ENCODE assay signal across 8 cellular contexts in genomic region chr16:3045758-3046505, GRCh38. TPM values are rescaled to one million over a fixed set of nuclear protein-coding genes. Genes with fewer than 3 reads are reported as not detected.
DNase-seq lines count a peak whose midpoint lies in the region; ATAC-seq and TF ChIP-seq lines count a peak whose summit lies in the region.

No MANE protein-coding gene starts in this region.

- ATAC-seq in HG03521 (IDR thresholded peaks at IDR 0.05; ENCODE audit: unreplicated experiment) = no peak

- TF ChIP-seq POLR2A in testis (IDR thresholded peaks at IDR 0.05) = no peak

- TF ChIP-seq CTCF in ascending aorta (IDR thresholded peaks at IDR 0.05) (no peak), testis (IDR thresholded peaks at IDR 0.05) (no peak)

- peaks cover 22 to 32% (median 29%) of the 10 kb centered on the region in 3 donors for H3K27me3 Mint-ChIP-seq in immature natural killer cell (ENCODE audit: low read depth in 3 of 3)

- H3K4me3 ChIP-seq in BLaER1 (peak overlapping the region; percentile 66), HUES6 (ENCODE audit: low read depth, low read length) (peak overlapping the region; percentile 85), ascending aorta (peak overlapping the region; percentile 47 to 68), testis (peak overlapping the region; percentile 24 to 47)

- no peak overlapping the region for H3K27ac ChIP-seq in BLaER1
- peak overlapping the region; percentile 39; the same call in 1 of the 2 replicates for H3K27ac ChIP-seq in HUES6 (ENCODE audit: low read depth, low read length)
- H3K27ac ChIP-seq in ascending aorta = no peak overlapping the region
- H3K27ac ChIP-seq in testis = no peak overlapping the region

- no peaks in the 10 kb centered on the region for H3K36me3 ChIP-seq in BLaER1
- H3K36me3 ChIP-seq in HUES6 (ENCODE audit: control insufficient read depth, insufficient read depth, low read length) = no peaks in the 10 kb centered on the region
- H3K36me3 ChIP-seq in ascending aorta = no peaks in the 10 kb centered on the region
- no peaks in the 10 kb centered on the region for H3K36me3 ChIP-seq in testis (ENCODE audit: low read depth, missing control alignments)

- H3K4me2 ChIP-seq in BLaER1 = peak overlapping the region; percentile 99

- no peaks in the 10 kb centered on the region; the same call in 1 of the 2 replicates for H3K9me3 ChIP-seq in BLaER1
- no peaks in the 10 kb centered on the region for H3K9me3 ChIP-seq in HUES6 (ENCODE audit: control insufficient read depth, insufficient read depth, low read depth, low read length)
- no peaks in the 10 kb centered on the region for H3K9me3 ChIP-seq in ascending aorta
- H3K9me3 ChIP-seq in testis = no peaks in the 10 kb centered on the region

- peak overlapping the region in 3 of 5 donors; percentile 56 to 76 (median 62) for H3K4me3 Mint-ChIP-seq in immature natural killer cell

- H3K9me3 Mint-ChIP-seq in immature natural killer cell = no peaks in the 10 kb centered on the region

- peaks cover 25 to 30% of the 10 kb centered on the region in 2 donors for H3K4me1 Mint-ChIP-seq in immature natural killer cell

- intact Hi-C loops in ascending aorta (cut with DNase I) = no loop called here
- intact Hi-C loops in testis (cut with DNase I; ENCODE audit: low total_unique reads) = no loop called here

- H3K36me3 Mint-ChIP-seq in immature natural killer cell = no peaks in the 10 kb centered on the region

- no peak overlapping the region for H3K27ac Mint-ChIP-seq in immature natural killer cell

- WGBS in testis, 2 donors = 0% methylated on average over 48 of the region's 65 CpGs; no CpG with 5 or more reads in 1 of the 2 donors

- peaks cover 61% of the 10 kb centered on the region for H4K20me1 ChIP-seq in BLaER1

- H3K4me1 ChIP-seq in BLaER1 (peaks cover 34% of the 10 kb centered on the region), HUES6 (ENCODE audit: control insufficient read depth, insufficient read depth, low read length) (no peaks in the 10 kb centered on the region), ascending aorta (peaks cover 16 to 17% of the 10 kb centered on the region in 2 donors), testis (peaks cover 14% of the 10 kb centered on the region)

- DNase-seq in ascending aorta (ENCODE audit: low spot score in 2 of 2) = no peak
- DNase-seq in immature natural killer cell = no peak
- no peak for DNase-seq in testis
- DNase-seq in NCI-H187 (lab: John Stamatoyannopoulos, UW) = no peak
- no peak for DNase-seq in GDM1 (lab: John Stamatoyannopoulos, UW)

- H3K9ac ChIP-seq in BLaER1 = peak overlapping the region; percentile 45; the same call in 1 of the 2 replicates
- H3K9ac ChIP-seq in HUES6 (ENCODE audit: low read length) = peak overlapping the region; percentile 27

- peaks cover 95% of the 10 kb centered on the region for H3K27me3 ChIP-seq in BLaER1
- H3K27me3 ChIP-seq in HUES6 (ENCODE audit: control insufficient read depth, insufficient read depth, low read length) = peaks cover 59% of the 10 kb centered on the region
- peaks cover 38% of the 10 kb centered on the region for H3K27me3 ChIP-seq in ascending aorta
- H3K27me3 ChIP-seq in testis = no peaks in the 10 kb centered on the region

RNA-seq across cellular contexts. Expression of gene MMP25, which starts 0.4 kb away (rescaled TPM):
- 0.21 TPM for total RNA-seq in ascending aorta
- 1 to 10 TPM in 1 of 3 donors, under 1 TPM in 2; 0.19 to 2.2 (median 0.73) TPM for polyA plus RNA-seq in immature natural killer cell
- 1 to 10 TPM in 1 of 2 donors, under 1 TPM in 1; 0.62 to 1.5 TPM for total RNA-seq in testis
- polyA plus RNA-seq in testis (ENCODE audit: insufficient read depth, low read depth, low replicate concordance) = 0.53 TPM

RNA-seq across cellular contexts. Expression of gene BICDL2, which starts 9.2 kb away (rescaled TPM):
- total RNA-seq in ascending aorta (not detected), testis (1 to 10 TPM in 1 of 2 donors, under 1 TPM in 1; 0.37 to 1.3 TPM)
- polyA plus RNA-seq in immature natural killer cell (not detected), testis (ENCODE audit: insufficient read depth, low read depth, low replicate concordance) (0.29 TPM)

RNA-seq across cellular contexts. Expression of gene IL32, which starts 19.5 kb away (rescaled TPM):
- total RNA-seq in ascending aorta (139 TPM), testis (10 to 100 TPM; 27.1 to 33.0 TPM)
- polyA plus RNA-seq in immature natural killer cell (1,000 to 10,000 TPM in 1 of 3 donors, 100 to 1,000 TPM in 2; 878 to 1,331 (median 944) TPM), testis (ENCODE audit: insufficient read depth, low read depth, low replicate concordance) (62.2 TPM)

RNA-seq across cellular contexts. Expression of gene THOC6, which starts 22.1 kb away (rescaled TPM):
- total RNA-seq in ascending aorta (32.6 TPM), testis (10 to 100 TPM; 17.3 to 27.3 TPM)
- polyA plus RNA-seq in immature natural killer cell (10 to 100 TPM; 40.1 to 45.4 (median 42.1) TPM), testis (ENCODE audit: insufficient read depth, low read depth, low replicate concordance) (19.6 TPM)

RNA-seq across cellular contexts. Expression of gene HCFC1R1, which starts 22.2 kb away (rescaled TPM):
- total RNA-seq in ascending aorta = 50.8 TPM
- 10 to 100 TPM; 17.2 to 37.3 (median 21.5) TPM for polyA plus RNA-seq in immature natural killer cell
- total RNA-seq in testis = 10 to 100 TPM; 30.2 to 39.4 TPM
- polyA plus RNA-seq in testis (ENCODE audit: insufficient read depth, low read depth, low replicate concordance) = 94.5 TPM
